In the genomic region with DNA sequence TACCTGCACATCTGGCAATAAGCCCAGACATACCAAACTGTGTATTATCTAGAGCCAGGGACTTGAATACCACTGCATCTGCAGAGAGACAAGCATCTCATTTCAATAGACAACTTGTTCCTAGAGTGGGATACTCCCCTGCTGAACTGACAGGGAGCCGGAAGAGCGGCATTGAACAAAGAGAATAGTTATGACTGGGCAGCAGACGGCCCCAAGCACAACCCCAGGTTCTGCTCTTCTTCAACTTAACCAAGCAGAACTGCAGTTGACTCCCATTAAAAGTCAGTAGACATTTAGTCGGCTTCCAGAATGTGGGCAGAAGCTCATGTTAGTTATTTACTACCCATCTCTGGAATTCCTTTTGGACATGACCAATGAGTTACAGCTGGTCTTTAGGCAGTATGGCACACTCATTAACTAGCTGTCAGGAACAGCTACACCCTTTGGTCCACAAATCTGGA, we compare ENCODE assay signal across 1 cellular context.
TF ChIP-seq lines count a peak whose summit lies in the region.

No MANE protein-coding gene starts in this region.

TF ChIP-seq in IMR-90, 13 proteins besides CTCF, POLR2A, EP300 and RAD21 (continued from another document):
- TF ChIP-seq, protein P1, sequence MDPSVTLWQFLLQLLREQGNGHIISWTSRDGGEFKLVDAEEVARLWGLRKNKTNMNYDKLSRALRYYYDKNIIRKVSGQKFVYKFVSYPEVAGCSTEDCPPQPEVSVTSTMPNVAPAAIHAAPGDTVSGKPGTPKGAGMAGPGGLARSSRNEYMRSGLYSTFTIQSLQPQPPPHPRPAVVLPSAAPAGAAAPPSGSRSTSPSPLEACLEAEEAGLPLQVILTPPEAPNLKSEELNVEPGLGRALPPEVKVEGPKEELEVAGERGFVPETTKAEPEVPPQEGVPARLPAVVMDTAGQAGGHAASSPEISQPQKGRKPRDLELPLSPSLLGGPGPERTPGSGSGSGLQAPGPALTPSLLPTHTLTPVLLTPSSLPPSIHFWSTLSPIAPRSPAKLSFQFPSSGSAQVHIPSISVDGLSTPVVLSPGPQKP (IDR thresholded peaks at IDR 0.05; ENCODE audit: borderline replicate concordance, low read depth, low read length), result no peak
- no peak for TF ChIP-seq CHD1 (IDR thresholded peaks at IDR 0.05; ENCODE audit: low read depth, low read length)
- TF ChIP-seq SMC3 (IDR thresholded peaks at IDR 0.05; ENCODE audit: low read depth, low read length), result no peak
- no peak for TF ChIP-seq RFX5 (IDR thresholded peaks at IDR 0.05; ENCODE audit: low read depth, low read length)
- TF ChIP-seq FOS (IDR thresholded peaks at IDR 0.05; ENCODE audit: low read depth, low read length), result no peak
- TF ChIP-seq CEBPB (IDR thresholded peaks at IDR 0.05; ENCODE audit: low read depth, low read length), result no peak
- no peak for TF ChIP-seq MXI1 (IDR thresholded peaks at IDR 0.05; ENCODE audit: borderline replicate concordance, low read depth, low read length)
- no peak for TF ChIP-seq RCOR1 (IDR thresholded peaks at IDR 0.05; ENCODE audit: insufficient replicate concordance, low read length)
- no peak for TF ChIP-seq USF2 (IDR thresholded peaks at IDR 0.05; ENCODE audit: low read depth, low read length)
